1 cellular context compared by ENCODE assay signal in genomic region chr1:192575499-192576189, GRCh38.
TF ChIP-seq lines count a peak whose summit lies in the region.

Gene RGS1 (plus strand): TSS chr1:192575773. CDS start chr1:192575793, 20 bp downstream.

TF ChIP-seq in GM23338, 12 proteins besides CTCF, POLR2A, EP300 and RAD21 (continued from another document):
- TF ChIP-seq REST (IDR thresholded peaks at IDR 0.05; ENCODE audit: unreplicated experiment) (no peak), ZNF114 (CRISPR knock-in tag; IDR thresholded peaks at IDR 0.05) (no peak), ETS1 (IDR thresholded peaks at IDR 0.05) (no peak), EZH2 (IDR thresholded peaks at IDR 0.05; ENCODE audit: low read depth, unreplicated experiment) (no peak)
TF ChIP-seq in GM23338: peak in this region for 0.
